In the genomic region with DNA sequence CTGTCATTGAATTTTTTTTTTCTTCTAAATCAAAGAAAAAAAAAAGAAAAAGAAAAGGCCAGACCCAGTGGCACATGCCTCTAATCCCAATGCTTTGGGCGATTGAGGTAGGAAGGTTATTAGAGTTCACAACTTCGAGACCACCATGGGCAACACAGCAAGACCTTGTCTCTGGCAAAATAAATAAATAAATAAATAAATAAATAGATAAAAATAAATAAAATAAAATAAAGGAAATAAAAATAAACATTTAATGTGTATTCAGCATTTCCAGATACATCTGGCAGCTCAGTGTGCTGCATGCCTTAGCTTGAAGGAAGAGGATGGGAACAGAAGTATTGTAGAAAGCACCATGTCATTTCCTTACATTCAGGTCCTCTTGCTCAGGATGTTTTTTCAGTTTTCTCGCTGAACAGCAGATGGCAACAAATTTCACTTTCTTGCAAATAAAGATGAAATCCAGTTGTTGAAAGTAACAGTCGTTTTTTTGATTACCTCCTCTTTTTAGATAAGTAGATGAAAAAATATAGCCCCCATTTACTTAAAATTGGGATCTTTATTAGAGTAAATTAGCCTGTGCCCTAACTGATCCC, we compare ENCODE assay signal across 10 cellular contexts. TPM values are rescaled to one million over a fixed set of nuclear protein-coding genes. Genes with fewer than 3 reads are reported as not detected.
DNase-seq lines count a peak whose midpoint lies in the region; ATAC-seq and TF ChIP-seq lines count a peak whose summit lies in the region.
"Had no signal": no experiment of that assay in that cellular context is flagged by ENCODE, and none has a peak within 500 bp of the region (broad histone marks: within the 10 kb centered on the region; RNA-seq: fewer than 3 reads in every experiment).

No MANE protein-coding gene starts in this region.

- ATAC-seq in activated CD8-positive, alpha-beta T cell treated with anti-CD3 and anti-CD28 coated beads for 36 hours, result no peak
- ATAC-seq in GM21360 (IDR thresholded peaks at IDR 0.05; ENCODE audit: unreplicated experiment) (no peak), HG03354 (IDR thresholded peaks at IDR 0.05; ENCODE audit: poor library complexity, severe bottlenecking, unreplicated experiment) (no peak)

- no peak overlapping the region for H3K27ac Mint-ChIP-seq in activated CD8-positive, alpha-beta T cell treated with anti-CD3 and anti-CD28 coated beads for 36 hours

- intact Hi-C loops in activated CD8-positive, alpha-beta T cell treated with anti-CD3 and anti-CD28 coated beads for 36 hours (cut with micrococcal nuclease), result no loop called here
- intact Hi-C loops in uterus (cut with DNase I; ENCODE audit: low total_unique reads), result no loop called here

- H3K4me1 ChIP-seq in uterus, result no peaks in the 10 kb centered on the region
- H3K4me1 ChIP-seq: HAP-1 had no signal

- no peaks in the 10 kb centered on the region for H3K36me3 Mint-ChIP-seq in activated CD8-positive, alpha-beta T cell treated with anti-CD3 and anti-CD28 coated beads for 36 hours (ENCODE audit: low read depth)

- DNase-seq in stimulated activated CD4-positive, alpha-beta T cell treated with anti-CD3 and anti-CD28 coated beads, Interleukin-4, amount 100 ng/mL, for 24 hours, result peak; percentile 11
- DNase-seq in stimulated activated CD4-positive, alpha-beta T cell treated with anti-CD3 and anti-CD28 coated beads, Interleukin-4, amount 100 ng/mL, for 1 hour, result no peak
- peak; percentile 84 for DNase-seq in NCI-H1694 treated with DMSO at 0.1 percent for 48 hours (lab: John Stamatoyannopoulos, UW)
- peak; percentile 35 for DNase-seq in activated CD8-positive, alpha-beta T cell treated with anti-CD3 and anti-CD28 coated beads for 36 hours
- DNase-seq in iris pigment epithelial cell (ENCODE audit: low read depth), result peak; percentile 72
- no peak for DNase-seq in uterus

- no peak for TF ChIP-seq POLR2A in uterus (IDR thresholded peaks at IDR 0.05)

- H3K4me1 Mint-ChIP-seq in activated CD8-positive, alpha-beta T cell treated with anti-CD3 and anti-CD28 coated beads for 36 hours (ENCODE audit: low read depth), result no peaks in the 10 kb centered on the region

- H3K27me3 ChIP-seq in uterus, result no peaks in the 10 kb centered on the region

- H3K27me3 Mint-ChIP-seq in activated CD8-positive, alpha-beta T cell treated with anti-CD3 and anti-CD28 coated beads for 36 hours, result peaks cover 9% of the 10 kb centered on the region

- POLR2A ChIA-PET in activated CD8-positive, alpha-beta T cell treated with anti-CD3 and anti-CD28 coated beads for 36 hours (lab: Charles Lee), result no interaction called here

- H3K9me3 Mint-ChIP-seq in activated CD8-positive, alpha-beta T cell treated with anti-CD3 and anti-CD28 coated beads for 36 hours, result no peaks in the 10 kb centered on the region

- no peak overlapping the region for H3K27ac ChIP-seq in uterus

- no peaks in the 10 kb centered on the region for H3K9me3 ChIP-seq in uterus
- H3K9me3 ChIP-seq: HAP-1 had no signal

- CTCF ChIA-PET in activated CD8-positive, alpha-beta T cell treated with anti-CD3 and anti-CD28 coated beads for 36 hours (lab: Charles Lee), result interaction anchor here (0.6 kb wide), 1 partner anchor 101 kb away, joined by 3 read pairs; the partner anchor contains the start of gene ANKRD36

- H3K36me3 ChIP-seq in uterus, result no peaks in the 10 kb centered on the region
- H3K36me3 ChIP-seq: HAP-1 had no signal

- TF ChIP-seq CTCF in activated CD8-positive, alpha-beta T cell treated with anti-CD3 and anti-CD28 coated beads for 36 hours (IDR thresholded peaks at IDR 0.05), result peak; percentile 61
- TF ChIP-seq CTCF in uterus (IDR thresholded peaks at IDR 0.05), result peak; percentile 26 to 52 (median 41)

- H3K4me3 Mint-ChIP-seq in activated CD8-positive, alpha-beta T cell treated with anti-CD3 and anti-CD28 coated beads for 36 hours, result no peak overlapping the region

- H3K4me3 ChIP-seq in uterus, result no peak overlapping the region
- H3K4me3 ChIP-seq: HAP-1 had no signal

RNA-seq across cellular contexts. Expression of gene FAM178B, which starts 25.7 kb away (rescaled TPM):
- under 1 TPM; 0.72 to 0.77 TPM for total RNA-seq in activated CD8-positive, alpha-beta T cell treated with anti-CD3 and anti-CD28 coated beads for 36 hours
- total RNA-seq in uterus, result 1 to 10 TPM in 1 of 4 donors, not detected in 3; 2.2 TPM
- total RNA-seq: temporal lobe had no signal

Comparison
In these comparisons a context has a peak if more than half of its experiments do, and no peak if none do; other contexts are left out.
1. DNase-seq: peak in stimulated activated CD4-positive, alpha-beta T cell treated with anti-CD3 and anti-CD28 coated beads, Interleukin-4, amount 100 ng/mL, for 24 hours (single experiment), NCI-H1694 treated with DMSO at 0.1 percent for 48 hours (single experiment), activated CD8-positive, alpha-beta T cell treated with anti-CD3 and anti-CD28 coated beads for 36 hours (single experiment) and iris pigment epithelial cell (single experiment); none in stimulated activated CD4-positive, alpha-beta T cell treated with anti-CD3 and anti-CD28 coated beads, Interleukin-4, amount 100 ng/mL, for 1 hour (single experiment) and uterus (0 of 2).